ENCODE assay signal across 16 cellular contexts in the genomic region with DNA sequence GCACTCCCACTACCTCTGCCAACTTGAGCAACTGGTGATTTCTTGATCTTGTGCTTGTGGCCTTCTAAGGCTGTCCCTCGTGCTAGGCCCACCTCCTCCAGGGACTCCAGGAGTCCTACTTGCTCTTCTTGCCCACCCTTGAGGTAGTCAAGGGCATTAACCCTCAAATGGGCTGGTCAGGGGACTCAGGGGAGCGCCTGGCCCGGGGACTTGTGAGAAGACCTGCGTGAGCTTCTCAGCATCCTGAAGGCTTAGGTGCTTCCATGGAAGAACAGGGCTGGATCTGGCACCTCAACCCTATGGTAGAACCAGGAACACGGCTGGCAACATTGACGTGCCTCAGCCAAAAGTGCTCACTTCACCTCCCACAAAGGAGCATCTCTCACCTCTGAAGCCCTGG. TPM values are rescaled to one million over a fixed set of nuclear protein-coding genes. Genes with fewer than 3 reads are reported as not detected.
DNase-seq lines count a peak whose midpoint lies in the region; ATAC-seq lines count a peak whose summit lies in the region.
"Had no signal": no experiment of that assay in that cellular context is flagged by ENCODE, and none has a peak within 500 bp of the region (broad histone marks: within the 10 kb centered on the region; RNA-seq: fewer than 3 reads in every experiment).

No MANE protein-coding gene starts in this region.

- no peak overlapping the region for H2BK5ac ChIP-seq in neuronal stem cell (ENCODE audit: low read length)

- H3K27ac ChIP-seq in neuronal stem cell (replicated peaks; ENCODE audit: low read length): no peak overlapping the region
- H3K27ac ChIP-seq: 22Rv1, A549, HL-60 had no signal

- no peak overlapping the region for H2AFZ ChIP-seq in neuronal stem cell (ENCODE audit: low read length)

- H4K8ac ChIP-seq in neuronal stem cell (ENCODE audit: low read depth, low read length): no peak overlapping the region

- H3K4me1 ChIP-seq in neuronal stem cell (ENCODE audit: control insufficient read depth in 2 of 2, insufficient read depth in 1 of 2, low read depth in 1 of 2, low read length in 2 of 2): peaks cover 35 to 36% of the 10 kb centered on the region in 2 donors
- H3K4me1 ChIP-seq: A549 had no signal

- peaks cover 7% of the 10 kb centered on the region for H3K4me1 Mint-ChIP-seq in stimulated activated effector memory CD8-positive, alpha-beta T cell treated with anti-CD3 and anti-CD28 coated beads, Interleukin-12 subunit alpha, Interleukin-12 subunit beta, amount 100 ng/mL, for 72 hours

- no peak overlapping the region for H3K18ac ChIP-seq in neuronal stem cell (ENCODE audit: low read length)

- H3K4me2 ChIP-seq in neuronal stem cell (ENCODE audit: insufficient read depth, low read length, poor library complexity, severe bottlenecking): no peak overlapping the region
- H3K4me2 ChIP-seq: A549 had no signal

- peak overlapping the region; percentile 11 to 66 for H3K27ac Mint-ChIP-seq in activated naive CD4-positive, alpha-beta T cell treated with anti-CD3 and anti-CD28 coated beads, Interleukin-2, amount 50 U/mL, for 72 hours
- H3K27ac Mint-ChIP-seq in stimulated activated effector memory CD8-positive, alpha-beta T cell treated with anti-CD3 and anti-CD28 coated beads, Interleukin-12 subunit alpha, Interleukin-12 subunit beta, amount 100 ng/mL, for 72 hours: peak overlapping the region; percentile 30
- H3K27ac Mint-ChIP-seq: CD14-positive monocyte had no signal

- no CpG with 5 or more reads among the region's 6 CpGs for WGBS in neuronal stem cell (ENCODE audit: extremely low coverage in 2 of 2, insufficient read length in 2 of 2, insufficient replicate concordance in 1 of 2), 2 donors

- no peak overlapping the region for H3K23ac ChIP-seq in neuronal stem cell (ENCODE audit: low read depth, low read length, poor library complexity)

- H3K36me3 Mint-ChIP-seq in activated naive CD4-positive, alpha-beta T cell treated with anti-CD3 and anti-CD28 coated beads, Interleukin-2, amount 50 U/mL, for 72 hours: no peaks in the 10 kb centered on the region
- H3K36me3 Mint-ChIP-seq in stimulated activated effector memory CD8-positive, alpha-beta T cell treated with anti-CD3 and anti-CD28 coated beads, Interleukin-12 subunit alpha, Interleukin-12 subunit beta, amount 100 ng/mL, for 72 hours: no peaks in the 10 kb centered on the region

- no peaks in the 10 kb centered on the region for H3K79me1 ChIP-seq in neuronal stem cell (ENCODE audit: low read depth, low read length)

- H3K4ac ChIP-seq in neuronal stem cell (ENCODE audit: low read length): no peak overlapping the region

- H3K9me3 ChIP-seq in neuronal stem cell (replicated peaks in 1 of 2; ENCODE audit: control insufficient read depth in 2 of 2, insufficient read depth in 1 of 2, low read depth in 1 of 2, low read length in 2 of 2): no peaks in the 10 kb centered on the region
- H3K9me3 ChIP-seq: A549 had no signal

- H3K9ac ChIP-seq in neuronal stem cell (ENCODE audit: low read depth, low read length, poor library complexity): no peak overlapping the region

- no peak overlapping the region for H3K14ac ChIP-seq in neuronal stem cell (ENCODE audit: low read length)

- H2BK120ac ChIP-seq in neuronal stem cell (ENCODE audit: low read depth, low read length): no peak overlapping the region

- no peak overlapping the region for H2BK12ac ChIP-seq in neuronal stem cell (ENCODE audit: low read length)

- H3K9me3 Mint-ChIP-seq in activated naive CD4-positive, alpha-beta T cell treated with anti-CD3 and anti-CD28 coated beads, Interleukin-2, amount 50 U/mL, for 72 hours: no peaks in the 10 kb centered on the region
- no peaks in the 10 kb centered on the region for H3K9me3 Mint-ChIP-seq in stimulated activated effector memory CD8-positive, alpha-beta T cell treated with anti-CD3 and anti-CD28 coated beads, Interleukin-12 subunit alpha, Interleukin-12 subunit beta, amount 100 ng/mL, for 72 hours
- H3K9me3 Mint-ChIP-seq: H9 had no signal

- H2AK5ac ChIP-seq in neuronal stem cell (ENCODE audit: low read depth, low read length): peak overlapping the region; percentile 53

- no peak overlapping the region for H4K91ac ChIP-seq in neuronal stem cell (ENCODE audit: low read depth, low read length, poor library complexity)

- H3K4me3 ChIP-seq in neuronal stem cell (ENCODE audit: low read length in 2 of 2): no peak overlapping the region
- H3K4me3 ChIP-seq: A549 had no signal

- no peak overlapping the region for H2BK15ac ChIP-seq in neuronal stem cell (ENCODE audit: low read length)

- DNase-seq in activated naive CD4-positive, alpha-beta T cell treated with anti-CD3 and anti-CD28 coated beads, Interleukin-2, amount 50 U/mL, for 72 hours (ENCODE audit: low spot score in 2 of 2): no peak
- no peak for DNase-seq in activated naive CD4-positive, alpha-beta T cell treated with anti-CD3 and anti-CD28 coated beads, Interleukin-2, amount 50 U/mL, for 16 hours
- DNase-seq in neuronal stem cell (ENCODE audit: low spot score) (no peak), T-helper 1 cell (no peak), NCI-H748 treated with DMSO at 0.1 percent for 48 hours (lab: John Stamatoyannopoulos, UW) (no peak)
- no peak for DNase-seq in stimulated activated effector memory CD8-positive, alpha-beta T cell treated with anti-CD3 and anti-CD28 coated beads, Interleukin-12 subunit alpha, Interleukin-12 subunit beta, amount 100 ng/mL, for 72 hours (ENCODE audit: low spot score in 2 of 2)
- DNase-seq: AML-193; CD4-positive, alpha-beta memory T cell; DMS79 treated with DMSO at 0.1 percent for 48 hours; GF-D8; H9 had no signal

- no peak overlapping the region for H3K4me3 Mint-ChIP-seq in stimulated activated effector memory CD8-positive, alpha-beta T cell treated with anti-CD3 and anti-CD28 coated beads, Interleukin-12 subunit alpha, Interleukin-12 subunit beta, amount 100 ng/mL, for 72 hours
- H3K4me3 Mint-ChIP-seq: CD14-positive monocyte; CD4-positive, alpha-beta memory T cell; H9 had no signal

- H3K27me3 ChIP-seq in neuronal stem cell (ENCODE audit: control insufficient read depth in 3 of 3, insufficient read depth in 3 of 3, low read depth in 1 of 3, low read length in 3 of 3): no peaks in the 10 kb centered on the region

- peaks cover 5 to 15% of the 10 kb centered on the region in 2 donors for H3K36me3 ChIP-seq in neuronal stem cell (replicated peaks in 1 of 2; ENCODE audit: control insufficient read depth in 2 of 2, insufficient read depth in 2 of 2, low read length in 2 of 2)

- ATAC-seq in activated naive CD4-positive, alpha-beta T cell treated with anti-CD3 and anti-CD28 coated beads, Interleukin-2, amount 50 U/mL, for 72 hours: no peak
- no peak for ATAC-seq in stimulated activated effector memory CD8-positive, alpha-beta T cell treated with anti-CD3 and anti-CD28 coated beads, Interleukin-12 subunit alpha, Interleukin-12 subunit beta, amount 100 ng/mL, for 72 hours
- no peak for ATAC-seq in HG02798 (IDR thresholded peaks at IDR 0.05; ENCODE audit: poor library complexity, unreplicated experiment)
- ATAC-seq: A549 had no signal

RNA-seq across cellular contexts. Expression of gene DMAP1, which starts 23.6 kb away (rescaled TPM):
- 10 to 100 TPM; 46.2 to 60.9 TPM for total RNA-seq in activated naive CD4-positive, alpha-beta T cell treated with anti-CD3 and anti-CD28 coated beads, Interleukin-2, amount 50 U/mL, for 72 hours
- polyA plus RNA-seq in neuronal stem cell (2013, experiment 1 of 2): 31.9 TPM
- polyA plus RNA-seq in neuronal stem cell (2013, experiment 2 of 2): 31.3 TPM
